In the genomic region with DNA sequence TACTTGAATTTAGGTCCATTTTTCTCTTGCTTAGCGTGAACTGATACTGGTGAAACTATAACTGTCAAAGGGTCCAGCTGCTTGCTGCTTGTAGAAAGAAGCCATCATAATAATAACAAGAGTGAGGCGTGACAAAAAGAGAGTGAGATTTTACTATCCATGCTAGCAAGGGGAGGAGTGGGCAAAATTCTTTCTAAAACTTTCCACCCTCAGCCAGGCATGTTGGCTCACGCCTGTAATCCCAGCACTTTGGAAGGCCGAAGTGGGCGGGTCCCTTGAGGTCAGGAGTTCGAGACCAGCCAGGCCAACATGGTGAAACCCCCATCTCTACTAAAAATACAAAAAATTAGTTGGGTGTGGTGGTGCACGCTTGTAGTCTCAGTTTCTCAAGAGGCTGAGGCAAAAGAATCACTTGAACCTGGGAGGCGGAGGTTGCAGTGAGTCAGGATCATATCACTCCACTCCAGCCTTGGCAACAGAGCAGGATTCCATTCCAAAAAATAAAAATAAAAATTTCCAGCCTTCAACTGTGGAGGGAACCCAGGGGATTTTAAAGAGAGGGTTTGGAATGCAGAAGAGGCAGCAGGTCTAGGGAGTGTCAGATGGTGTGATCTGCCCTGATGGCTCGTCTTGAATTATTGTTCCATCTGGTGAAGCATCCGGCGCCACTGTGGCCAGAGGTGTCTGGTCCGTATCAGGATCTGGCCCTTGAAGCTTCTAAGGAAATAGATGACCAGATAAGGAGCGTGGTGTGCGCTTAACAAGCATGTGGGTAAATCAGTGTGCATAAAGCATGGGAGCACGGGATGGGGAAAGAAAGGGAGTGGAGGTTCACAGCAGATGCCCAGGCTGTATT, we compare ENCODE assay signal across 8 cellular contexts. TPM values are rescaled to one million over a fixed set of nuclear protein-coding genes. Genes with fewer than 3 reads are reported as not detected.
DNase-seq lines count a peak whose midpoint lies in the region; ATAC-seq, FAIRE-seq and TF ChIP-seq lines count a peak whose summit lies in the region.

No MANE protein-coding gene starts in this region.

- no peak for DNase-seq in GM12891 (ENCODE audit: insufficient read length, low spot score)
- DNase-seq in cerebellar cortex (ENCODE audit: low spot score), result peak; percentile 34
- no peak for DNase-seq in osteocyte (ENCODE audit: extremely low spot score, unreplicated experiment)
- no peak for DNase-seq in GM20000 (ENCODE audit: low spot score)
- no peak for DNase-seq in ureter (ENCODE audit: low spot score)
- DNase-seq in HEK293T (ENCODE audit: extremely low spot score), result no peak
- no peak for DNase-seq in H4 (ENCODE audit: low spot score)

- ATAC-seq in HG02885 (IDR thresholded peaks at IDR 0.05; ENCODE audit: poor library complexity, unreplicated experiment), result peak; percentile 33

- peaks cover 65% of the 10 kb centered on the region for H3K4me1 Mint-ChIP-seq in osteocyte (ENCODE audit: unreplicated experiment)

- no peaks in the 10 kb centered on the region for H3K27me3 Mint-ChIP-seq in osteocyte (ENCODE audit: unreplicated experiment)

- peaks cover 55% of the 10 kb centered on the region for H3K36me3 Mint-ChIP-seq in osteocyte (ENCODE audit: unreplicated experiment)

- peaks cover 2% of the 10 kb centered on the region for H3K9me3 Mint-ChIP-seq in osteocyte (ENCODE audit: unreplicated experiment)

- FAIRE-seq in GM12891 (lab: Jason Lieb, UNC), result peak; percentile 86

- CTCF ChIA-PET in HEK293T (lab: Yijun Ruan, JAX), result no interaction called here

- no peak for TF ChIP-seq CTCF in osteocyte (IDR thresholded peaks at IDR 0.05)
- TF ChIP-seq CTCF in GM20000 (IDR thresholded peaks at IDR 0.05; ENCODE audit: extremely low read depth, missing control alignments), result no peak

- POLR2A ChIA-PET in HEK293T (lab: Yijun Ruan, JAX), result no interaction called here

- no peak for TF ChIP-seq POLR2A in GM12891 (IDR thresholded peaks at IDR 0.05; ENCODE audit: low read depth, low read length)

- peak overlapping the region; percentile 87 for H3K27ac Mint-ChIP-seq in osteocyte (ENCODE audit: unreplicated experiment)

- peak overlapping the region; percentile 2 for H3K4me3 Mint-ChIP-seq in osteocyte (ENCODE audit: unreplicated experiment)

TF ChIP-seq in GM12891, 5 proteins besides CTCF, POLR2A, EP300 and RAD21:
- TF ChIP-seq POU2F2 (IDR thresholded peaks at IDR 0.05; ENCODE audit: low read depth, low read length) (no peak), SPI1 (IDR thresholded peaks at IDR 0.05; ENCODE audit: low read depth, low read length) (no peak), PAX5 (IDR thresholded peaks at IDR 0.05; ENCODE audit: insufficient read depth, low read length, severe bottlenecking) (no peak), TAF1 (IDR thresholded peaks at IDR 0.05; ENCODE audit: low read depth, low read length) (no peak), POLR2AphosphoS5 (IDR thresholded peaks at IDR 0.05; ENCODE audit: low read depth, low read length) (no peak; the same call in 1 of the 2 replicates)

TF ChIP-seq in HEK293T, 16 proteins besides CTCF, POLR2A, EP300 and RAD21:
- TF ChIP-seq FOXM1 (IDR thresholded peaks at IDR 0.05; ENCODE audit: borderline replicate concordance) (no peak), LEF1 (IDR thresholded peaks at IDR 0.05; ENCODE audit: borderline replicate concordance) (no peak), CTBP1 (IDR thresholded peaks at IDR 0.05; ENCODE audit: borderline replicate concordance) (no peak), FOXK2 (IDR thresholded peaks at IDR 0.05) (no peak), ELF4 (IDR thresholded peaks at IDR 0.05) (no peak), SUZ12 (IDR thresholded peaks at IDR 0.05) (no peak), HDGF (IDR thresholded peaks at IDR 0.05; ENCODE audit: borderline replicate concordance) (no peak), ZNF384 (IDR thresholded peaks at IDR 0.05) (no peak), BHLHE40 (IDR thresholded peaks at IDR 0.05; ENCODE audit: borderline replicate concordance) (no peak), SP1 (IDR thresholded peaks at IDR 0.05) (no peak), FOXA1 (IDR thresholded peaks at IDR 0.05) (no peak)

RNA-seq across cellular contexts. Expression of a gene that starts 51.8 kb away (rescaled TPM):
- 3.1 TPM for polyA plus RNA-seq in GM12891 (2012; ENCODE audit: low read depth, missing spikeins)
- 0.31 and 0.59 TPM in 2 replicates for total RNA-seq in osteocyte
- total RNA-seq in ureter, result 2.1 TPM
- total RNA-seq in H4 (2014; rRNA removed; shearing (Covaris generic)), result 0.35 and 0.39 TPM in 2 replicates

RNA-seq across cellular contexts. Expression of a gene that starts 52.7 kb away (rescaled TPM):
- polyA plus RNA-seq in GM12891 (2012; ENCODE audit: low read depth, missing spikeins), result 183 TPM
- total RNA-seq in osteocyte, result 4.2 and 5.3 TPM in 2 replicates
- 11.9 TPM for total RNA-seq in ureter
- 6.4 and 9.5 TPM in 2 replicates for total RNA-seq in H4 (2014; rRNA removed; shearing (Covaris generic))
